ENCODE assay signal across 8 cellular contexts in the genomic region with DNA sequence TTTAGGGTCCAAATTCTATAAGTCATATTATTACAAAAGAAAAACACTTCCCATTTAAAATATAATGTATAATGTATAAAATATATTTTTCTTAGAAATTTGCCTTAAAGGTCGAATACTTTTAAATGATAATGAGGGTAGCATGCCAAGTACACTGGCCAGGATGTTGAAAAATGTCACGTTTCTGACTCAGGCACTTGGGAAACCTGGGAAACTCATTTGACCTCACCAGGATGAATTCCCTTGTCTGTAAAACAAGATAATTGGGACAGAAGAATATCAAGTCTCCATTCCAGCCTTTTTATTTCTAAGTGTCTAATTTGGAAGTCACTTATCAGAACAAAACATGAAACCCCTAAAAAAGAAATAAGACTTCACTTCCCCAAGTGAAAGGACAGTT.
"Had no signal": no experiment of that assay in that cellular context is flagged by ENCODE, and none has a peak within 500 bp of the region (broad histone marks: within the 10 kb centered on the region; RNA-seq: fewer than 3 reads in every experiment).

No MANE protein-coding gene starts in this region.

- H3K27ac Mint-ChIP-seq: GM23338, H9, HFFc6 had no signal

- H3K4me2 ChIP-seq: GM23338 had no signal

- H3K9me3 Mint-ChIP-seq: GM23338, H9, HFFc6 had no signal

- H3K27ac ChIP-seq: GM23248 had no signal

- DNase-seq: GM23248, GOT3, H7, H9, HCEC 1CT, HFFc6 had no signal

- H3K9ac ChIP-seq: GM23248 had no signal

- H3K4me3 ChIP-seq: GM23248, GM23338 had no signal

- ATAC-seq: GM23338, HCT116 had no signal

- H3K4me3 Mint-ChIP-seq: GM23338, H9, HFFc6 had no signal

- H2AFZ ChIP-seq: GM23248, GM23338 had no signal
